ENCODE assay signal across 18 cellular contexts in the genomic region with DNA sequence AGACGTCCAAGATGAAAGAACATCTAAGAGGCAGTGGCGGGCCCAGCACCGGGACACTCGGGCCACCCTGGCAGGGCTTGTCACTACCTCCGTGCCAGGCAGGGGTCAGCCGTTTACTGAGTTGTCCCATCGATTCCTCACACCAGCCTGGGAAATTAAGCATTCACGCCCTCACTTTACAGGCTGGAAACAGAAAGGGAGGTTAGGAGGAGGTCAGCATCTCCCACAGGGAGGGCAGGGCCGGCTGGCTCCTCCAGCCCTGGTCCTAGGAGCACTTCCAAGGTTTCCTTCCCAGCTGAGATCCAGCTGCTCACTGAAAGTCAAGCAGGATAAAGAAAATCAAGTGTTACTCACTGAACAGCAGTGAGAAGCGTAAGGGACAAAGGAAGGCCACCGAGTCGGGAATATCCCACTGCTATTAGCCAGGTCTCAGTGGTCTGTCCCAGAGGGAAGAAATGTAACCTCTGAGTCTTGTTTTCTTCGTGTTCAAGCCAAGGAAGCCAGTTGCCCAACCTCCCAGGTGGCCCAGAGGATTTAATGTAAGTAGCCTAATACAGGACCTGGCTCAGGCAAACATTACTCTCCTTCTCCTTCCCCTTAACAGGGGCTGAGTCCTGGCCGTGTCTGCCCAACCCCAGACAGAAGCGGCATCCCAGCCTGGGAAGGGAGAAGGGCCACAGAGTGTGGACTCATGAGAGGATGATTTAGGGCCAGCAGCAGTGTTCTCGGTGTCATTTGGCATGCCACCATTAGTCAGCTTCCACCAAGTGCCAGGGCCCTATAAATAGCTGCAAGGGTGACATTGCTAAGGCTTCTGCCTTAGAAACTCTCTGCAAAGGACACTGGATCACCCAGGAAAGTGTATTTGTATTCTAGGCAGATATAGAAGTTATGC.
A peak's percentile ranks its signal among the peaks of the same experiment; 100 is the strongest.
DNase-seq lines count a peak whose midpoint lies in the region; ATAC-seq and TF ChIP-seq lines count a peak whose summit lies in the region.
"Had no signal": no experiment of that assay in that cellular context is flagged by ENCODE, and none has a peak within 500 bp of the region (broad histone marks: within the 10 kb centered on the region; RNA-seq: fewer than 3 reads in every experiment).

No MANE protein-coding gene starts in this region.

- no peaks in the 10 kb centered on the region for H3K36me3 ChIP-seq in psoas muscle (ENCODE audit: insufficient read depth in 1 of 2, low read depth in 1 of 2)
- no peaks in the 10 kb centered on the region for H3K36me3 ChIP-seq in vagina
- H3K36me3 ChIP-seq: esophagus squamous epithelium had no signal

- H3K4me1 ChIP-seq in psoas muscle (peaks cover 41% of the 10 kb centered on the region), vagina (peaks cover 13% of the 10 kb centered on the region)

- TF ChIP-seq CTCF in psoas muscle (IDR thresholded peaks at IDR 0.05) = no peak
- TF ChIP-seq CTCF in vagina (IDR thresholded peaks at IDR 0.05) = no peak

- intact Hi-C loops in left ventricle myocardium superior (cut with micrococcal nuclease) (no loop called here), psoas muscle (cut with DNase I) (loop anchor here (1.0 to 10.0 kb wide), 4 partner anchors 20 to 311 kb away; a partner anchor contains a TSS), vagina (cut with DNase I) (no loop called here)

- H3K27ac ChIP-seq in psoas muscle = peak overlapping the region; percentile 91
- peak overlapping the region; percentile 33 for H3K27ac ChIP-seq in vagina

- H3K36me3 Mint-ChIP-seq in activated CD8-positive, alpha-beta memory T cell treated with anti-CD3 and anti-CD28 coated beads, Interleukin-2, amount 10 ng/mL, durations not matched to agents 7 days and 5 days = no peaks in the 10 kb centered on the region

- no peak overlapping the region for H3K4me3 Mint-ChIP-seq in activated CD8-positive, alpha-beta memory T cell treated with anti-CD3 and anti-CD28 coated beads, Interleukin-2, amount 10 ng/mL, durations not matched to agents 7 days and 5 days
- H3K4me3 Mint-ChIP-seq: activated CD8-positive, alpha-beta T cell treated with anti-CD3 and anti-CD28 coated beads for 36 hours had no signal

- no peaks in the 10 kb centered on the region for H3K27me3 ChIP-seq in psoas muscle (ENCODE audit: insufficient read depth in 3 of 3, low read length in 2 of 3)
- H3K27me3 ChIP-seq in vagina = no peaks in the 10 kb centered on the region
- H3K27me3 ChIP-seq: esophagus squamous epithelium had no signal

- peak; percentile 87 for ATAC-seq in left ventricle myocardium superior
- peak; percentile 95 to 96 (median 96) for ATAC-seq in psoas muscle
- ATAC-seq in activated CD8-positive, alpha-beta memory T cell treated with anti-CD3 and anti-CD28 coated beads, Interleukin-2, amount 10 ng/mL, durations not matched to agents 7 days and 5 days = no peak
- no peak for ATAC-seq in GM18505 (IDR thresholded peaks at IDR 0.05; ENCODE audit: unreplicated experiment)
- ATAC-seq: activated CD8-positive, alpha-beta T cell treated with anti-CD3 and anti-CD28 coated beads for 36 hours; left colon had no signal

- H3K9me3 ChIP-seq in psoas muscle (no peaks in the 10 kb centered on the region), vagina (no peaks in the 10 kb centered on the region)
- H3K9me3 ChIP-seq: esophagus squamous epithelium had no signal

- H3K4me1 Mint-ChIP-seq in activated CD8-positive, alpha-beta memory T cell treated with anti-CD3 and anti-CD28 coated beads, Interleukin-2, amount 10 ng/mL, durations not matched to agents 7 days and 5 days = no peaks in the 10 kb centered on the region

- TF ChIP-seq POLR2A in vagina (IDR thresholded peaks at IDR 0.05) (no peak), GM18505 (IDR thresholded peaks at IDR 0.05; ENCODE audit: borderline replicate concordance, extremely low read depth, insufficient read depth, insufficient read length) (no peak)

- H3K9me3 Mint-ChIP-seq in activated CD8-positive, alpha-beta memory T cell treated with anti-CD3 and anti-CD28 coated beads, Interleukin-2, amount 10 ng/mL, durations not matched to agents 7 days and 5 days (ENCODE audit: low read depth) = no peaks in the 10 kb centered on the region
- H3K9me3 Mint-ChIP-seq: activated CD8-positive, alpha-beta T cell treated with anti-CD3 and anti-CD28 coated beads for 36 hours had no signal

- no peak overlapping the region for H3K27ac Mint-ChIP-seq in activated CD8-positive, alpha-beta memory T cell treated with anti-CD3 and anti-CD28 coated beads, Interleukin-2, amount 10 ng/mL, durations not matched to agents 7 days and 5 days
- H3K27ac Mint-ChIP-seq: activated CD8-positive, alpha-beta T cell treated with anti-CD3 and anti-CD28 coated beads for 36 hours had no signal

- DNase-seq in cerebellar cortex (ENCODE audit: low spot score) (peak; percentile 13), left ventricle myocardium superior (peak; percentile 60), psoas muscle (peak; percentile 60 to 89), vagina (ENCODE audit: extremely low spot score in 2 of 2) (no peak)
- DNase-seq in activated CD8-positive, alpha-beta memory T cell treated with anti-CD3 and anti-CD28 coated beads, Interleukin-2, amount 10 ng/mL, durations not matched to agents 7 days and 5 days = no peak
- no peak for DNase-seq in activated CD4-positive, CD25-positive, alpha-beta regulatory T cell (lab: John Stamatoyannopoulos, UW)
- DNase-seq: activated CD8-positive, alpha-beta T cell treated with anti-CD3 and anti-CD28 coated beads for 36 hours; activated naive CD4-positive, alpha-beta T cell; activated T-cell treated with anti-CD3 and anti-CD28 coated beads, Interleukin-2, amount 50 U/mL, for 1 hour; amniotic stem cell; cerebellar nuclear complex; DMS79; effector CD4-positive, alpha-beta T cell; esophagus squamous epithelium; left colon; NCI-H1105; NCI-H2107 had no signal

- CTCF ChIA-PET in activated CD8-positive, alpha-beta memory T cell treated with anti-CD3 and anti-CD28 coated beads, Interleukin-2, amount 10 ng/mL, durations not matched to agents 7 days and 5 days (lab: Charles Lee) = no interaction called here

- WGBS in psoas muscle, 3 donors = 15 to 22% (median 15%) methylated on average over 16 of the region's 16 CpGs

- H3K4me3 ChIP-seq in psoas muscle (peak overlapping the region; percentile 26), vagina (no peak overlapping the region)
- H3K4me3 ChIP-seq: esophagus squamous epithelium had no signal

- peaks cover 7% of the 10 kb centered on the region for H3K27me3 Mint-ChIP-seq in activated CD8-positive, alpha-beta memory T cell treated with anti-CD3 and anti-CD28 coated beads, Interleukin-2, amount 10 ng/mL, durations not matched to agents 7 days and 5 days
- H3K27me3 Mint-ChIP-seq: activated CD8-positive, alpha-beta T cell treated with anti-CD3 and anti-CD28 coated beads for 36 hours had no signal

Comparison
In these comparisons a context has a peak if more than half of its experiments do, and no peak if none do; other contexts are left out.
1. DNase-seq: peak in cerebellar cortex (single experiment), left ventricle myocardium superior (single experiment) and psoas muscle (2 of 2); none in vagina (0 of 2), activated CD8-positive, alpha-beta memory T cell treated with anti-CD3 and anti-CD28 coated beads, Interleukin-2, amount 10 ng/mL, durations not matched to agents 7 days and 5 days (single experiment) and activated CD4-positive, CD25-positive, alpha-beta regulatory T cell (0 of 4).
2. ATAC-seq: peak in left ventricle myocardium superior (single experiment) and psoas muscle (4 of 4); none in activated CD8-positive, alpha-beta memory T cell treated with anti-CD3 and anti-CD28 coated beads, Interleukin-2, amount 10 ng/mL, durations not matched to agents 7 days and 5 days (single experiment) and GM18505 (single experiment).
3. intact Hi-C loops: an anchor here in psoas muscle (1.0 to 10.0 kb wide); none called in left ventricle myocardium superior and vagina.